In the genomic region with DNA sequence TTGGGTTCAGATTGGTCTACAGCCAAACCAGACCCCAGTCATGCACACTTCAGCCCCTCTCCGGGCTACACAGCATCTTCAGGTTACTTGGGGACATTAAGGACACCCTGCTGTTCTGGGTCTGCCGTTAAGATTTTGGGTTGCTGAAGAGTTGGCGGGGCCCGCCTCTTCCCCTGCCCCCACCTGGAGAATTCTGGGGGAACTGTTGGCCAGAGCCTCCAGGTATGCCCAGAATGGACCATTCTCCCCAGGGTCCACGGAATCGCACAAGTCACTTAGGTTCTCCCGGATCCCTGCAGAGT, we compare ENCODE assay signal across 6 cellular contexts. TPM values are rescaled to one million over a fixed set of nuclear protein-coding genes. Genes with fewer than 3 reads are reported as not detected.
DNase-seq lines count a peak whose midpoint lies in the region; ATAC-seq and TF ChIP-seq lines count a peak whose summit lies in the region.

No MANE protein-coding gene starts in this region.

- no peak overlapping the region for H2BK12ac ChIP-seq in H9 (ENCODE audit: insufficient read length, low read depth, low read length)

- no peak overlapping the region for H3K14ac ChIP-seq in H9 (ENCODE audit: insufficient read depth, low read length)

- H3K27me3 ChIP-seq in H9 (ENCODE audit: insufficient read depth, low read length) (no peaks in the 10 kb centered on the region), neuron (ENCODE audit: insufficient read depth, low read length) (no peaks in the 10 kb centered on the region)

- H3K23ac ChIP-seq in H9 (ENCODE audit: insufficient read length, low read depth, low read length), result no peak overlapping the region

- H3K9me3 ChIP-seq in H9 (ENCODE audit: control insufficient read depth, low read depth, low read length), result no peaks in the 10 kb centered on the region
- H3K9me3 ChIP-seq in neuron (ENCODE audit: low read length), result no peaks in the 10 kb centered on the region

- ATAC-seq in activated naive CD8-positive, alpha-beta T cell treated with anti-CD3 and anti-CD28 coated beads, Interleukin-2, amount 50 U/mL, for 24 hours, result no peak
- no peak for ATAC-seq in HG03280 (IDR thresholded peaks at IDR 0.05; ENCODE audit: unreplicated experiment)

- no peak overlapping the region for H4K8ac ChIP-seq in H9 (replicated peaks; ENCODE audit: insufficient read length, low read depth, low read length)

- H4K5ac ChIP-seq in H9 (ENCODE audit: insufficient read length, low read depth, low read length), result no peak overlapping the region

- no peak overlapping the region for H3K18ac ChIP-seq in H9 (ENCODE audit: insufficient read length, low read depth, low read length)

- H4K20me1 ChIP-seq in H9 (ENCODE audit: control insufficient read depth, insufficient read depth, insufficient read length), result no peaks in the 10 kb centered on the region

- H3K56ac ChIP-seq in H9 (ENCODE audit: insufficient read length, low read depth, low read length), result no peak overlapping the region

- H2BK20ac ChIP-seq in H9 (ENCODE audit: low read depth, low read length, poor library complexity, severe bottlenecking), result no peak overlapping the region

- H3K4me3 ChIP-seq in neuron (ENCODE audit: low read length), result peak overlapping the region; percentile 55

- peak overlapping the region in 2 of 3 experiments; percentile 57 to 80; a peak in 3 of 7 replicates for H3K27ac Mint-ChIP-seq in H9
- no peak overlapping the region for H3K27ac Mint-ChIP-seq in activated naive CD8-positive, alpha-beta T cell treated with anti-CD3 and anti-CD28 coated beads, Interleukin-2, amount 50 U/mL, for 24 hours

- no peak overlapping the region for H4K91ac ChIP-seq in H9 (ENCODE audit: insufficient read length, low read depth, low read length)

- no peak for DNase-seq in H9
- no peak for DNase-seq in activated naive CD8-positive, alpha-beta T cell treated with anti-CD3 and anti-CD28 coated beads, Interleukin-2, amount 50 U/mL, for 24 hours
- DNase-seq in kidney glomerular epithelial cell (lab: John Stamatoyannopoulos, UW), result no peak
- DNase-seq in NCI-H748 treated with DMSO at 0.1 percent for 48 hours (lab: John Stamatoyannopoulos, UW), result no peak

- H2BK15ac ChIP-seq in H9 (ENCODE audit: low read depth, low read length), result no peak overlapping the region

- no peak overlapping the region for H2AK5ac ChIP-seq in H9 (ENCODE audit: insufficient read length, low read length)

- H3K36me3 Mint-ChIP-seq in H9 (ENCODE audit: insufficient read depth in 1 of 3, low read depth in 3 of 3), result peaks cover 8 to 28% (median 20%) of the 10 kb centered on the region in 3 experiments
- H3K36me3 Mint-ChIP-seq in activated naive CD8-positive, alpha-beta T cell treated with anti-CD3 and anti-CD28 coated beads, Interleukin-2, amount 50 U/mL, for 24 hours (ENCODE audit: low read depth), result peaks cover 1% of the 10 kb centered on the region

- peaks cover 11% of the 10 kb centered on the region for H3K36me3 ChIP-seq in neuron (ENCODE audit: insufficient read depth, low read length)

- no peaks in the 10 kb centered on the region for H3K9me3 Mint-ChIP-seq in H9
- no peaks in the 10 kb centered on the region for H3K9me3 Mint-ChIP-seq in activated naive CD8-positive, alpha-beta T cell treated with anti-CD3 and anti-CD28 coated beads, Interleukin-2, amount 50 U/mL, for 24 hours

- H3K23me2 ChIP-seq in H9 (ENCODE audit: insufficient read length, low read depth, low read length, poor library complexity, severe bottlenecking), result peaks cover 10% of the 10 kb centered on the region

- peaks cover 17% of the 10 kb centered on the region; the same call in 1 of the 2 replicates for H3K79me2 ChIP-seq in H9 (ENCODE audit: insufficient read depth, low read length)

- H3K4ac ChIP-seq in H9 (ENCODE audit: low read depth, low read length), result no peak overlapping the region

- H3K4me1 Mint-ChIP-seq in H9, result peaks cover 29 to 57% of the 10 kb centered on the region in 2 experiments
- peaks cover 5% of the 10 kb centered on the region for H3K4me1 Mint-ChIP-seq in activated naive CD8-positive, alpha-beta T cell treated with anti-CD3 and anti-CD28 coated beads, Interleukin-2, amount 50 U/mL, for 24 hours

- no CpG with 5 or more reads among the region's 7 CpGs for WGBS in H9 (ENCODE audit: extremely low coverage, insufficient read length, low lambda C conversion rate)

- peak overlapping the region; percentile 72 to 81 for H3K4me3 Mint-ChIP-seq in H9
- peak overlapping the region; percentile 61 for H3K4me3 Mint-ChIP-seq in activated naive CD8-positive, alpha-beta T cell treated with anti-CD3 and anti-CD28 coated beads, Interleukin-2, amount 50 U/mL, for 24 hours

- H2BK120ac ChIP-seq in H9 (ENCODE audit: low read depth, low read length, poor library complexity, severe bottlenecking), result no peak overlapping the region

- H3K4me1 ChIP-seq in H9 (ENCODE audit: insufficient read depth, low read length) (peaks cover 13% of the 10 kb centered on the region), neuron (ENCODE audit: insufficient read depth, low read length) (peaks cover 24% of the 10 kb centered on the region)

- H3K27ac ChIP-seq in H9 (ENCODE audit: insufficient read length, low read depth, low read length), result no peak overlapping the region

- H3K27me3 Mint-ChIP-seq in H9 (ENCODE audit: low read depth), result no peaks in the 10 kb centered on the region
- H3K27me3 Mint-ChIP-seq in activated naive CD8-positive, alpha-beta T cell treated with anti-CD3 and anti-CD28 coated beads, Interleukin-2, amount 50 U/mL, for 24 hours, result peaks cover 19% of the 10 kb centered on the region

- peak overlapping the region; percentile 60 for H3K4me2 ChIP-seq in H9 (ENCODE audit: insufficient read depth, insufficient read length, low read length)

- H3K9ac ChIP-seq in H9 (ENCODE audit: extremely low read depth, insufficient read length, low read length), result no peak overlapping the region

- no peak overlapping the region for H3T11ph ChIP-seq in H9 (ENCODE audit: low read length)

- TF ChIP-seq CTCF in H9 (conservative IDR thresholded peaks at IDR 0.05), result no peak

- no peak overlapping the region for H2BK5ac ChIP-seq in H9 (ENCODE audit: insufficient read length, low read length)

- no peak overlapping the region for H2AFZ ChIP-seq in H9 (ENCODE audit: low read length)
- peak overlapping the region; percentile 73 for H2AFZ ChIP-seq in neuron (ENCODE audit: low read depth, low read length)

- H3K79me1 ChIP-seq in H9 (ENCODE audit: insufficient read depth, low read depth, low read length, poor library complexity, severe bottlenecking), result peaks cover 7% of the 10 kb centered on the region

RNA-seq across cellular contexts. Expression of gene PTK7, which starts 0.4 kb away (rescaled TPM):
- total RNA-seq in H9 (2021), result 126 and 128 TPM in 2 replicates

RNA-seq across cellular contexts. Expression of gene KLC4, which starts 16.3 kb away (rescaled TPM):
- 29.7 TPM in 2 replicates for total RNA-seq in H9 (2021)

RNA-seq across cellular contexts. Expression of gene MRPL2, which starts 16.5 kb away (rescaled TPM):
- 71.9 and 74.4 TPM in 2 replicates for total RNA-seq in H9 (2021)

RNA-seq across cellular contexts. Expression of gene CUL7, which starts 22.1 kb away (rescaled TPM):
- total RNA-seq in H9 (2021), result 23.5 and 24.5 TPM in 2 replicates

RNA-seq across cellular contexts. Expression of gene RRP36, which starts 54.3 kb away (rescaled TPM):
- 117 and 121 TPM in 2 replicates for total RNA-seq in H9 (2021)
